In the genomic region with DNA sequence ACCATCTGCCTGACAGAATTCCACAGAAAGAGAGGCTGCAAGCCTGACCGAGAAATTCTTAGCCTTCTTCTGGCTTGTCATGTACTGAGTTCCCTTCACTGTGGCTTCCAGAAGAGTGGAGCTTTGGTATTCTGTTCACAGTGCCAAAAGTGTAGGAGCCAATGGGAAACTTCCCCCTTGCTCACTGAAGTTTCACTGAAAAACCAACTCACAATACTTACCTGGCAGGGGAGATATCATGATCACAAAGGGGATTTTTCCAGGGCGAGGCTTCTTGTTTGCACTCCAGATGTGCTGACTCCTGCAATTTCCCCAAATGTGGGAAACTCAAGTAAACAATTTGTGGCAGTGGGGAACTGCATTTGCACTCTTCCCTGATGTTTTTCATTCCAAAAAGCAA, we compare ENCODE assay signal across 2 cellular contexts.
TF ChIP-seq lines count a peak whose summit lies in the region.

No MANE protein-coding gene starts in this region.

TF ChIP-seq in GM23338, 12 proteins besides CTCF, POLR2A, EP300 and RAD21:
- TF ChIP-seq, protein P1, sequence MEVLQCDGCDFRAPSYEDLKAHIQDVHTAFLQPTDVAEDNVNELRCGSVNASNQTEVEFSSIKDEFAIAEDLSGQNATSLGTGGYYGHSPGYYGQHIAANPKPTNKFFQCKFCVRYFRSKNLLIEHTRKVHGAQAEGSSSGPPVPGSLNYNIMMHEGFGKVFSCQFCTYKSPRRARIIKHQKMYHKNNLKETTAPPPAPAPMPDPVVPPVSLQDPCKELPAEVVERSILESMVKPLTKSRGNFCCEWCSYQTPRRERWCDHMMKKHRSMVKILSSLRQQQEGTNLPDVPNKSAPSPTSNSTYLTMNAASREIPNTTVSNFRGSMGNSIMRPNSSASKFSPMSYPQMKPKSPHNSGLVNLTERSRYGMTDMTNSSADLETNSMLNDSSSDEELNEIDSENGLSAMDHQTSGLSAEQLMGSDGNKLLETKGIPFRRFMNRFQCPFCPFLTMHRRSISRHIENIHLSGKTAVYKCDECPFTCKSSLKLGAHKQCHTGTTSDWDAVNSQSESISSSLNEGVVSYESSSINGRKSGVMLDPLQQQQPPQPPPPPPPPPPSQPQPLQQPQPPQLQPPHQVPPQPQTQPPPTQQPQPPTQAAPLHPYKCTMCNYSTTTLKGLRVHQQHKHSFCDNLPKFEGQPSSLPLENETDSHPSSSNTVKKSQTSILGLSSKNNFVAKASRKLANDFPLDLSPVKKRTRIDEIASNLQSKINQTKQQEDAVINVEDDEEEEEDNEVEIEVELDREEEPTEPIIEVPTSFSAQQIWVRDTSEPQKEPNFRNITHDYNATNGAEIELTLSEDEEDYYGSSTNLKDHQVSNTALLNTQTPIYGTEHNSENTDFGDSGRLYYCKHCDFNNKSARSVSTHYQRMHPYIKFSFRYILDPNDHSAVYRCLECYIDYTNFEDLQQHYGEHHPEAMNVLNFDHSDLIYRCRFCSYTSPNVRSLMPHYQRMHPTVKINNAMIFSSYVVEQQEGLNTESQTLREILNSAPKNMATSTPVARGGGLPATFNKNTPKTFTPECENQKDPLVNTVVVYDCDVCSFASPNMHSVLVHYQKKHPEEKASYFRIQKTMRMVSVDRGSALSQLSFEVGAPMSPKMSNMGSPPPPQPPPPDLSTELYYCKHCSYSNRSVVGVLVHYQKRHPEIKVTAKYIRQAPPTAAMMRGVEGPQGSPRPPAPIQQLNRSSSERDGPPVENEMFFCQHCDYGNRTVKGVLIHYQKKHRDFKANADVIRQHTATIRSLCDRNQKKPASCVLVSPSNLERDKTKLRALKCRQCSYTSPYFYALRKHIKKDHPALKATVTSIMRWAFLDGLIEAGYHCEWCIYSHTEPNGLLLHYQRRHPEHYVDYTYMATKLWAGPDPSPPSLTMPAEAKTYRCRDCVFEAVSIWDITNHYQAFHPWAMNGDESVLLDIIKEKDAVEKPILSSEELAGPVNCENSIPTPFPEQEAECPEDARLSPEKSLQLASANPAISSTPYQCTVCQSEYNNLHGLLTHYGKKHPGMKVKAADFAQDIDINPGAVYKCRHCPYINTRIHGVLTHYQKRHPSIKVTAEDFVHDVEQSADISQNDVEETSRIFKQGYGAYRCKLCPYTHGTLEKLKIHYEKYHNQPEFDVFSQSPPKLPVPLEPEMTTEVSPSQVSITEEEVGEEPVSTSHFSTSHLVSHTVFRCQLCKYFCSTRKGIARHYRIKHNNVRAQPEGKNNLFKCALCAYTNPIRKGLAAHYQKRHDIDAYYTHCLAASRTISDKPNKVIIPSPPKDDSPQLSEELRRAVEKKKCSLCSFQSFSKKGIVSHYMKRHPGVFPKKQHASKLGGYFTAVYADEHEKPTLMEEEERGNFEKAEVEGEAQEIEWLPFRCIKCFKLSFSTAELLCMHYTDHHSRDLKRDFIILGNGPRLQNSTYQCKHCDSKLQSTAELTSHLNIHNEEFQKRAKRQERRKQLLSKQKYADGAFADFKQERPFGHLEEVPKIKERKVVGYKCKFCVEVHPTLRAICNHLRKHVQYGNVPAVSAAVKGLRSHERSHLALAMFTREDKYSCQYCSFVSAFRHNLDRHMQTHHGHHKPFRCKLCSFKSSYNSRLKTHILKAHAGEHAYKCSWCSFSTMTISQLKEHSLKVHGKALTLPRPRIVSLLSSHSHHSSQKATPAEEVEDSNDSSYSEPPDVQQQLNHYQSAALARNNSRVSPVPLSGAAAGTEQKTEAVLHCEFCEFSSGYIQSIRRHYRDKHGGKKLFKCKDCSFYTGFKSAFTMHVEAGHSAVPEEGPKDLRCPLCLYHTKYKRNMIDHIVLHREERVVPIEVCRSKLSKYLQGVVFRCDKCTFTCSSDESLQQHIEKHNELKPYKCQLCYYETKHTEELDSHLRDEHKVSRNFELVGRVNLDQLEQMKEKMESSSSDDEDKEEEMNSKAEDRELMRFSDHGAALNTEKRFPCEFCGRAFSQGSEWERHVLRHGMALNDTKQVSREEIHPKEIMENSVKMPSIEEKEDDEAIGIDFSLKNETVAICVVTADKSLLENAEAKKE (CRISPR knock-in tag; IDR thresholded peaks at IDR 0.05) = no peak
- TF ChIP-seq POLR2AphosphoS5 (IDR thresholded peaks at IDR 0.05; ENCODE audit: low read depth) = no peak

TF ChIP-seq in K562, 482 proteins besides CTCF, POLR2A, EP300 and RAD21:
- TF ChIP-seq RUNX1 (IDR thresholded peaks at IDR 0.05; ENCODE audit: low read depth) = no peak
- no peak for TF ChIP-seq ZZZ3 (IDR thresholded peaks at IDR 0.05)
- no peak for TF ChIP-seq ZNF79 (CRISPR knock-in tag; IDR thresholded peaks at IDR 0.05; ENCODE audit: low read depth)
- peak; percentile 61; the same call in 1 of the 2 replicates for TF ChIP-seq C11orf30 (IDR thresholded peaks at IDR 0.05; ENCODE audit: low read depth)
- no peak for TF ChIP-seq POLR3G (IDR thresholded peaks at IDR 0.05; ENCODE audit: extremely low read depth, insufficient read length, insufficient replicate concordance)
- TF ChIP-seq, protein P2, sequence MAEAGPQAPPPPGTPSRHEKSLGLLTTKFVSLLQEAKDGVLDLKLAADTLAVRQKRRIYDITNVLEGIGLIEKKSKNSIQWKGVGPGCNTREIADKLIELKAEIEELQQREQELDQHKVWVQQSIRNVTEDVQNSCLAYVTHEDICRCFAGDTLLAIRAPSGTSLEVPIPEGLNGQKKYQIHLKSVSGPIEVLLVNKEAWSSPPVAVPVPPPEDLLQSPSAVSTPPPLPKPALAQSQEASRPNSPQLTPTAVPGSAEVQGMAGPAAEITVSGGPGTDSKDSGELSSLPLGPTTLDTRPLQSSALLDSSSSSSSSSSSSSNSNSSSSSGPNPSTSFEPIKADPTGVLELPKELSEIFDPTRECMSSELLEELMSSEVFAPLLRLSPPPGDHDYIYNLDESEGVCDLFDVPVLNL (CRISPR knock-in tag; IDR thresholded peaks at IDR 0.05; ENCODE audit: low read depth) = no peak
- TF ChIP-seq ZNF316 (IDR thresholded peaks at IDR 0.05) = peak; percentile 46; the same call in 1 of the 2 replicates
- TF ChIP-seq MAFF (IDR thresholded peaks at IDR 0.05; ENCODE audit: low read length) = peak; percentile 50
